In the genomic region with DNA sequence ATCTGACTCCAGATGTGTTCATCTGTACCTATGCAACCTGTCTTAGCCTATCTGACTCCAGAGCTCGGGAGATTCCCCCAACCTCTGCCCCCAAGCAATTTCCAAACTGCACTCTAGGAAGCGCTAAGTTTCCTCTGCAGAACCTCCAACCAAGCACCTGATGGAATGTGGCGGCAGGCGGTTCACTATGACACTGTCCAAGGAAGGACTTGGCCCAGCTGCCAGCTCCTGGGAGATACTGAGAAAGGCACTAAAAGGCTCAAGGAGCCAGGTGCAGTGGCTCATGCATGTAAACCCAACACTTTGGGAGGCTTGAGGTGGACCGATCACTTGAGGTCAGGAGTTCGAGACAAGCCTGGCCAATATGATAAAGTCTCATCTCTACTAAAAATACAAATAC, we compare ENCODE assay signal across 1 cellular context.
TF ChIP-seq lines count a peak whose summit lies in the region.

No MANE protein-coding gene starts in this region.

TF ChIP-seq in H1, 55 proteins besides CTCF, POLR2A, EP300 and RAD21:
- no peak for TF ChIP-seq JUND (IDR thresholded peaks at IDR 0.05; ENCODE audit: low read length)
- no peak for TF ChIP-seq CHD1 (IDR thresholded peaks at IDR 0.05; ENCODE audit: low read depth, low read length)
- no peak for TF ChIP-seq RFX5 (IDR thresholded peaks at IDR 0.05; ENCODE audit: borderline replicate concordance, low read depth, low read length)
